8 cellular contexts compared by ENCODE assay signal in genomic region chr4:15702941-15703403, GRCh38. TPM values are rescaled to one million over a fixed set of nuclear protein-coding genes. Genes with fewer than 3 reads are reported as not detected.
A peak's percentile ranks its signal among the peaks of the same experiment; 100 is the strongest.
DNase-seq lines count a peak whose midpoint lies in the region; ATAC-seq and TF ChIP-seq lines count a peak whose summit lies in the region.

BST1 (plus strand) TSS chr4:15703065; CDS start chr4:15703145, 80 bp downstream.

- no peaks in the 10 kb centered on the region for H3K9me3 ChIP-seq in heart left ventricle

- H3K27me3 ChIP-seq in heart left ventricle = no peaks in the 10 kb centered on the region

- peak within 1 kb of the TSS in 9 of 12 donors; percentile 23 to 77 (median 42) for H3K27ac ChIP-seq in heart left ventricle

- 2 to 4% (median 3%) methylated on average over 35 to 43 of the region's 43 CpGs for WGBS in heart left ventricle, 4 donors

- peaks cover 0 to 24% (median 12%) of the 10 kb centered on the region in 12 donors for H3K4me1 ChIP-seq in heart left ventricle

- TF ChIP-seq POLR2A in heart left ventricle (IDR thresholded peaks at IDR 0.05) = no peak

- TF ChIP-seq CTCF in heart left ventricle (IDR thresholded peaks at IDR 0.05) (no peak), retinal pigment epithelial cell (conservative IDR thresholded peaks at IDR 0.05; ENCODE audit: low read depth, low read length) (no peak)

- DNase-seq in CD1c-positive myeloid dendritic cell (ENCODE audit: extremely low spot score) (peak; percentile 90), SK-N-DZ (ENCODE audit: low spot score) (peak; percentile 33), heart left ventricle (peak; percentile 60 to 88 (median 78)), retinal pigment epithelial cell (ENCODE audit: low read depth) (no peak), NCI-H1694 (lab: John Stamatoyannopoulos, UW) (no peak), SHP77 (lab: John Stamatoyannopoulos, UW) (no peak)
- peak; percentile 8 for DNase-seq in activated naive CD8-positive, alpha-beta T cell treated with anti-CD3 and anti-CD28 coated beads, Interleukin-2, amount 50 U/mL, for 16 hours (ENCODE audit: low read depth, low spot score)

- intact Hi-C loops in heart left ventricle (cut with DNase I) = no loop called here

- H3K4me3 ChIP-seq in heart left ventricle = peak within 1 kb of the TSS; percentile 14 to 77 (median 56)
- peak within 1 kb of the TSS; percentile 48 for H3K4me3 ChIP-seq in retinal pigment epithelial cell (ENCODE audit: low read length)

- ATAC-seq in HG02588 (IDR thresholded peaks at IDR 0.05; ENCODE audit: unreplicated experiment) (peak; percentile 65), heart left ventricle (peak; percentile 52 to 86 (median 84))

- no peaks in the 10 kb centered on the region for H3K36me3 ChIP-seq in heart left ventricle

RNA-seq across cellular contexts. Expression of gene BST1, which starts in this region (rescaled TPM):
- polyA plus RNA-seq in SK-N-DZ (2014; cell fraction: cytosol; rRNA removed) = 1.4 and 2.2 TPM in 2 replicates
- 1.2 and 1.8 TPM in 2 replicates for polyA plus RNA-seq in SK-N-DZ (2014; cell fraction: nucleus; rRNA removed)
- total RNA-seq in heart left ventricle = 10 to 100 TPM in 1 of 9 donors, 1 to 10 TPM in 8; 1.3 to 18.4 (median 2.1) TPM
- polyA plus RNA-seq in heart left ventricle = 1 to 10 TPM; 1.9 to 2.5 TPM

Comparison
In these comparisons a context has a peak if more than half of its experiments do, and no peak if none do; other contexts are left out.
1. DNase-seq: peak in CD1c-positive myeloid dendritic cell (single experiment), SK-N-DZ (single experiment), activated naive CD8-positive, alpha-beta T cell treated with anti-CD3 and anti-CD28 coated beads, Interleukin-2, amount 50 U/mL, for 16 hours (single experiment) and heart left ventricle (5 of 5); none in retinal pigment epithelial cell (single experiment), NCI-H1694 (single experiment) and SHP77 (0 of 2).